Comparison of ENCODE assay signal across 12 cellular contexts in the genomic region with DNA sequence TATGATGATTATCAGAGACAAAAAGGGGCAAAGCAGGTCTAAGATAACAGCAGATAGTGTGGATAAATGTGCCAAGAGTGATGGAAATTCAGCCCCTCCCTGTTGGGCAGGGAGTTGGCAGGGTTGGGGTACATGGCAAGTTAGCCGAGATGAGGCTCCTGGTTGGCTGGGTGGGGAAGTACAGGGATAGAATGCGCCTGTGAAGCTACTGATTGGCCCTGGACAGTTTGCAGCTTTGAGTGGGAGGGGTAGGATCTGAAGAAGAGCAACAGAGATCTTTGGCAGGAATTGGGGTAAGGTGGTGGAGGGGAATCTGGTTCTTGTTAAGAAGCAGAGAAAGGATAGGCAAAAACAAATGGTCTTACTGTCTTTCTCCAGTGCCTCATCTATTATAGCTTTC.
A peak's percentile ranks its signal among the peaks of the same experiment; 100 is the strongest.
DNase-seq lines count a peak whose midpoint lies in the region; ATAC-seq, FAIRE-seq and TF ChIP-seq lines count a peak whose summit lies in the region.
"Had no signal": no experiment of that assay in that cellular context is flagged by ENCODE, and none has a peak within 500 bp of the region (broad histone marks: within the 10 kb centered on the region; RNA-seq: fewer than 3 reads in every experiment).

No MANE protein-coding gene starts in this region.

- POLR2A ChIA-PET in MCF 10A (lab: Yijun Ruan, JAX), result interaction anchor here (0.6 to 4.3 kb wide), 10 partner anchors 10 to 288 kb away, joined by 3 to 53 read pairs (median 8); no protein-coding TSS in a partner anchor

- TF ChIP-seq EP300 in suprapubic skin (IDR thresholded peaks at IDR 0.05), result no peak

- no peaks in the 10 kb centered on the region for H3K36me3 ChIP-seq in left lung
- no peaks in the 10 kb centered on the region for H3K36me3 ChIP-seq in suprapubic skin
- no peaks in the 10 kb centered on the region for H3K36me3 ChIP-seq in small intestine (ENCODE audit: control insufficient read depth in 2 of 2, insufficient read depth in 2 of 2, low read length in 2 of 2)

- H3K27ac Mint-ChIP-seq in MCF 10A (ENCODE audit: low read depth, unreplicated experiment), result peak overlapping the region; percentile 66
- H3K27ac Mint-ChIP-seq: progenitor cell of endocrine pancreas had no signal

- no peaks in the 10 kb centered on the region for H3K9me3 Mint-ChIP-seq in MCF 10A (ENCODE audit: unreplicated experiment)

- BruUV-seq in MCF 10A (replicated peaks; lab: Mats Ljungman, UMichigan), result no TSS peak

- H3K4me1 ChIP-seq in left lung, result peaks cover 0 to 11% of the 10 kb centered on the region in 2 donors
- peaks cover 43% of the 10 kb centered on the region for H3K4me1 ChIP-seq in suprapubic skin
- no peaks in the 10 kb centered on the region for H3K4me1 ChIP-seq in small intestine (ENCODE audit: control insufficient read depth in 2 of 2, insufficient read depth in 1 of 2, low read depth in 1 of 2, low read length in 1 of 2)

- no peaks in the 10 kb centered on the region for H3K27me3 Mint-ChIP-seq in MCF 10A (ENCODE audit: insufficient read depth, unreplicated experiment)

- no peak for FAIRE-seq in small intestine (lab: Jason Lieb, UNC)

- H3K27me3 ChIP-seq in left lung, result no peaks in the 10 kb centered on the region
- H3K27me3 ChIP-seq in suprapubic skin, result no peaks in the 10 kb centered on the region
- no peaks in the 10 kb centered on the region for H3K27me3 ChIP-seq in small intestine (ENCODE audit: control insufficient read depth in 2 of 2, insufficient read depth in 2 of 2, low read length in 2 of 2)

- peak overlapping the region; percentile 56 for H3K4me3 Mint-ChIP-seq in MCF 10A (ENCODE audit: unreplicated experiment)

- intact Hi-C loops in MCF 10A (cut with micrococcal nuclease) (no loop called here), left lung (cut with DNase I) (no loop called here)

- H3K4me1 Mint-ChIP-seq in MCF 10A (ENCODE audit: insufficient read depth, unreplicated experiment), result peaks cover 25% of the 10 kb centered on the region

- H3K27ac ChIP-seq in left lung (peak overlapping the region; percentile 20 to 71), suprapubic skin (peak overlapping the region; percentile 85), small intestine (ENCODE audit: low read depth in 1 of 2, low read length in 1 of 2) (peak overlapping the region in 1 of 2 donors; percentile 81)

- H3K4me3 ChIP-seq in HFF-Myc (replicated peaks; ENCODE audit: low read depth, low read length) (no peak overlapping the region), left lung (no peak overlapping the region), suprapubic skin (no peak overlapping the region), small intestine (ENCODE audit: low read depth in 1 of 2, low read length in 2 of 2) (no peak overlapping the region)

- TF ChIP-seq POLR2A in suprapubic skin (IDR thresholded peaks at IDR 0.05), result no peak
- TF ChIP-seq POLR2A in erythroblast (IDR thresholded peaks at IDR 0.05; ENCODE audit: low read length), result no peak

- CTCF ChIA-PET in MCF 10A (lab: Yijun Ruan, JAX), result interaction anchor here (1.4 kb wide), 1 partner anchor 54 kb away, joined by 8 read pairs; no protein-coding TSS in a partner anchor

- H3K36me3 Mint-ChIP-seq in MCF 10A (ENCODE audit: insufficient read depth, unreplicated experiment), result no peaks in the 10 kb centered on the region

- TF ChIP-seq CTCF in HFF-Myc (IDR thresholded peaks at IDR 0.05; ENCODE audit: low read depth, low read length, missing control alignments) (no peak), MCF 10A (IDR thresholded peaks at IDR 0.05; ENCODE audit: unreplicated experiment) (no peak), left lung (IDR thresholded peaks at IDR 0.05) (no peak), suprapubic skin (IDR thresholded peaks at IDR 0.05) (no peak)

- no peaks in the 10 kb centered on the region for H3K9me3 ChIP-seq in left lung
- no peaks in the 10 kb centered on the region for H3K9me3 ChIP-seq in suprapubic skin
- H3K9me3 ChIP-seq in small intestine (ENCODE audit: control insufficient read depth, low read depth), result no peaks in the 10 kb centered on the region

- DNase-seq in HFF-Myc (ENCODE audit: extremely low read depth, low read depth), result peak; percentile 74
- peak; percentile 52 for DNase-seq in MCF 10A (ENCODE audit: unreplicated experiment)
- DNase-seq in left lung, result no peak
- DNase-seq in suprapubic skin (ENCODE audit: low spot score in 2 of 2), result no peak
- DNase-seq in erythroblast (lab: John Stamatoyannopoulos, UW), result no peak
- DNase-seq in small intestine, result no peak
- no peak for DNase-seq in cerebellar nuclear complex (lab: John Stamatoyannopoulos, UW)
- DNase-seq: activated CD4-positive, alpha-beta T cell treated with anti-CD3 and anti-CD28 coated beads for 1 hour; activated naive CD4-positive, alpha-beta T cell; NCI-H2081 treated with DMSO at 0.1 percent for 48 hours had no signal

- ATAC-seq in left lung (peak; percentile 2), GM18519 (IDR thresholded peaks at IDR 0.05; ENCODE audit: low FRiP score, unreplicated experiment) (no peak)

- WGBS in suprapubic skin, result 43% methylated on average over 2 of the region's 2 CpGs
- WGBS in small intestine, 3 donors, result 71 to 80% (median 71%) methylated on average over 2 of the region's 2 CpGs

Comparison
In these comparisons a context has a peak if more than half of its experiments do, and no peak if none do; other contexts are left out.
1. DNase-seq: peak in HFF-Myc (single experiment) and MCF 10A (single experiment); none in left lung (0 of 2), suprapubic skin (0 of 2), erythroblast (0 of 2), small intestine (single experiment) and cerebellar nuclear complex (0 of 2).